ENCODE assay signal across 23 cellular contexts in the genomic region with DNA sequence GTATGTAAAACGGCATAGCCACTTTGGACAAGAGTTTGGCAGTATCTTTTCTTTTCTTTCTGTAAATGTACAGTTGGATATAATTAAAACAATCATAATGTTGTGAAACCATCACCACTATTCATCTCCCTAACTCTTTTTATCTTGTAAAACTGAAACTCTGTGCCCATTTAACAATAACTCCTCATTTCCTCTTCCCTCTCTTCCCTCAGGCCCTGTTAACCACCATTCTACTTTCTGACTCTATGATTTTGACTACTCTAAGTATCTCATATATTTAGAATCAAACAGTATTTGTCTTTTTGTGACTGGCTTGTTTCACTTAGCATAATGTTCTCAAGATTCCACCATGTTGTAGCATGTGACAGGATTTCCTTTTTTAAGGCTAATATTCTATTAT.
"Had no signal": no experiment of that assay in that cellular context is flagged by ENCODE, and none has a peak within 500 bp of the region (broad histone marks: within the 10 kb centered on the region; RNA-seq: fewer than 3 reads in every experiment).

No MANE protein-coding gene starts in this region.

- H3K4me1 Mint-ChIP-seq: activated B cell treated with CpG ODN at 0.5 μM for 24 hours; activated naive CD8-positive, alpha-beta T cell treated with anti-CD3 and anti-CD28 coated beads, Interleukin-2, amount 50 U/mL, for 24 hours had no signal

- ATAC-seq: activated naive CD8-positive, alpha-beta T cell treated with anti-CD3 and anti-CD28 coated beads, Interleukin-2, amount 50 U/mL, for 24 hours; body of pancreas had no signal

- FAIRE-seq: bronchial epithelial cell, TTC549 had no signal

- H3K27ac Mint-ChIP-seq: activated B cell treated with CpG ODN at 0.5 μM for 24 hours; activated CD4-positive, alpha-beta memory T cell treated with anti-CD3 and anti-CD28 coated beads, Interleukin-2, amount 10 ng/mL, durations not matched to agents 7 days and 5 days; activated naive CD4-positive, alpha-beta T cell treated with anti-CD3 and anti-CD28 coated beads, Interleukin-2, amount 50 U/mL, for 72 hours; activated naive CD8-positive, alpha-beta T cell treated with anti-CD3 and anti-CD28 coated beads, Interleukin-2, amount 50 U/mL, for 24 hours; T-helper 1 cell treated with Interleukin-12 subunit alpha and Interleukin-12 subunit beta and Interleukin-4 antibody, amounts not matched to agents 30 μg/mL and 1 μg/mL, for 36 hours had no signal

- H3K9me3 Mint-ChIP-seq: activated B cell treated with CpG ODN at 0.5 μM for 24 hours; activated CD4-positive, alpha-beta memory T cell treated with anti-CD3 and anti-CD28 coated beads, Interleukin-2, amount 10 ng/mL, durations not matched to agents 7 days and 5 days; activated naive CD4-positive, alpha-beta T cell treated with anti-CD3 and anti-CD28 coated beads, Interleukin-2, amount 50 U/mL, for 72 hours; activated naive CD8-positive, alpha-beta T cell treated with anti-CD3 and anti-CD28 coated beads, Interleukin-2, amount 50 U/mL, for 24 hours; T-helper 1 cell treated with Interleukin-12 subunit alpha and Interleukin-12 subunit beta and Interleukin-4 antibody, amounts not matched to agents 30 μg/mL and 1 μg/mL, for 36 hours had no signal

- H3K4me3 Mint-ChIP-seq: activated B cell treated with CpG ODN at 0.5 μM for 24 hours; activated CD4-positive, alpha-beta memory T cell treated with anti-CD3 and anti-CD28 coated beads, Interleukin-2, amount 10 ng/mL, durations not matched to agents 7 days and 5 days; activated naive CD8-positive, alpha-beta T cell treated with anti-CD3 and anti-CD28 coated beads, Interleukin-2, amount 50 U/mL, for 24 hours; T-helper 1 cell treated with Interleukin-12 subunit alpha and Interleukin-12 subunit beta and Interleukin-4 antibody, amounts not matched to agents 30 μg/mL and 1 μg/mL, for 36 hours had no signal

- H3K36me3 Mint-ChIP-seq: activated naive CD4-positive, alpha-beta T cell treated with anti-CD3 and anti-CD28 coated beads, Interleukin-2, amount 50 U/mL, for 72 hours had no signal

- DNase-seq: activated B cell treated with CpG ODN at 0.5 μM for 24 hours; activated CD4-positive, alpha-beta memory T cell treated with anti-CD3 and anti-CD28 coated beads, Interleukin-2, amount 10 ng/mL, durations not matched to agents 7 days and 5 days; activated CD4-positive, alpha-beta T cell treated with anti-CD3 and anti-CD28 coated beads, Interleukin-2, amount 50 U/mL, for 1 hour; activated effector memory CD4-positive, alpha-beta T cell treated with Interleukin-2 at 50 U/mL for 16 hours; activated naive CD4-positive, alpha-beta T cell treated with Interleukin-2 at 50 U/mL for 16 hours; activated naive CD8-positive, alpha-beta T cell treated with anti-CD3 and anti-CD28 coated beads, Interleukin-2, amount 50 U/mL, for 24 hours; activated T-cell treated with anti-CD3 and anti-CD28 coated beads for 4 hours; amniotic stem cell; body of pancreas; central memory CD4-positive, alpha-beta T cell; KG1; NCI-H1105 treated with DMSO at 0.1 percent for 48 hours; NCI-H1436 treated with DMSO at 0.1 percent for 48 hours; NCI-H187; NCI-H2081; NCI-H510A treated with DMSO at 0.1 percent for 48 hours; NCI-H69; PC-9; SHP77 treated with DMSO at 0.1 percent for 48 hours had no signal
